Comparison of ENCODE assay signal across 29 cellular contexts in the genomic region with DNA sequence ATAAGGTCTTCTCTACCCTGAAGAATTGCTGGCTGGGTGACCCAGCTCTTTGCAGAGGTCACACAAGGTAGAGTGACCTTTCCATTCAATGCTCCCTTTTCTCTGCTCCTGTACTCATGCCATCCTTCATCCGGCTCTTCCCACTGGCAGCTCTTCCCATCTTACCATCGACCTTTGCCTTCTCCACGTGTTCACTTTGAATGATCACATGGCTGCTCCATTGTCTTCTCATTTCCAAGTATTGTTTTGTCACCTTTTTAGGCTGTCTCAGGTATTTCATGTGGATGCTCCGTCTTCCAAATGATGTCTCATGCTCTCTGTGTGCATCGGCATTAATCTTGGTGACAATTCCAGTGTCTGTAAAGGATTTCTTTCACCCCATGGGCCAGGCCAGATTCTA.
"Had no signal": no experiment of that assay in that cellular context is flagged by ENCODE, and none has a peak within 500 bp of the region (broad histone marks: within the 10 kb centered on the region; RNA-seq: fewer than 3 reads in every experiment).

No MANE protein-coding gene starts in this region.

- H3K36me3 Mint-ChIP-seq: stimulated activated effector memory CD8-positive, alpha-beta T cell treated with anti-CD3 and anti-CD28 coated beads, Interleukin-12 subunit alpha, Interleukin-12 subunit beta, amount 100 ng/mL, for 72 hours; stimulated activated memory B cell treated with anti-CD40 and anti-IgM and Interleukin-4, amounts not matched to agents 10 μg/mL and 1 μg/mL and 100 μg/mL, for 72 hours; stimulated activated naive B cell treated with anti-CD40 and anti-IgM and Interleukin-4, amounts not matched to agents 10 μg/mL and 1 μg/mL and 100 μg/mL, for 72 hours; type B pancreatic cell had no signal

- H3K27me3 ChIP-seq: suprapubic skin, testis, thyroid gland, tibial nerve, transverse colon, upper lobe of left lung, upper lobe of right lung, uterus, vagina had no signal

- FAIRE-seq: urothelium cell line had no signal

- H3K4me1 ChIP-seq: stomach, suprapubic skin, testis, thyroid gland, tibial artery, tibial nerve, transverse colon, upper lobe of left lung, upper lobe of right lung, uterus, vagina had no signal

- H3K9me3 ChIP-seq: testis, thoracic aorta, thyroid gland, upper lobe of left lung, upper lobe of right lung, uterus, vagina had no signal

- H3K4me1 Mint-ChIP-seq: stimulated activated effector memory CD8-positive, alpha-beta T cell treated with anti-CD3 and anti-CD28 coated beads, Interleukin-12 subunit alpha, Interleukin-12 subunit beta, amount 100 ng/mL, for 72 hours; stimulated activated memory B cell treated with anti-CD40 and anti-IgM and Interleukin-4, amounts not matched to agents 10 μg/mL and 1 μg/mL and 100 μg/mL, for 72 hours; stimulated activated naive B cell treated with anti-CD40 and anti-IgM and Interleukin-4, amounts not matched to agents 10 μg/mL and 1 μg/mL and 100 μg/mL, for 72 hours; stimulated activated naive CD8-positive, alpha-beta T cell treated with anti-CD3 and anti-CD28 coated beads, Interleukin-15, amount 100 ng/mL, for 72 hours had no signal

- H3K27ac Mint-ChIP-seq: stimulated activated effector memory CD8-positive, alpha-beta T cell treated with anti-CD3 and anti-CD28 coated beads, Interleukin-12 subunit alpha, Interleukin-12 subunit beta, amount 100 ng/mL, for 72 hours; stimulated activated memory B cell treated with anti-CD40 and anti-IgM and Interleukin-4, amounts not matched to agents 10 μg/mL and 1 μg/mL and 100 μg/mL, for 72 hours; stimulated activated naive B cell treated with anti-CD40 and anti-IgM and Interleukin-4, amounts not matched to agents 10 μg/mL and 1 μg/mL and 100 μg/mL, for 72 hours; stimulated activated naive CD8-positive, alpha-beta T cell treated with anti-CD3 and anti-CD28 coated beads, Interleukin-15, amount 100 ng/mL, for 72 hours; stimulated activated naive CD8-positive, alpha-beta T cell treated with anti-CD3 and anti-CD28 coated beads, Interleukin-15, Interleukin-2, amounts not matched to agents 100 ng/mL and 50 ng/mL, for 24 hours; type B pancreatic cell had no signal

- H3K4me3 ChIP-seq: stomach, suprapubic skin, testis, thoracic aorta, thyroid gland, tibial artery, tibial nerve, transverse colon, upper lobe of left lung, upper lobe of right lung, uterus, vagina had no signal

- H3K4me3 Mint-ChIP-seq: stimulated activated effector memory CD8-positive, alpha-beta T cell treated with anti-CD3 and anti-CD28 coated beads, Interleukin-12 subunit alpha, Interleukin-12 subunit beta, amount 100 ng/mL, for 72 hours; stimulated activated memory B cell treated with anti-CD40 and anti-IgM and Interleukin-4, amounts not matched to agents 10 μg/mL and 1 μg/mL and 100 μg/mL, for 72 hours; stimulated activated naive B cell treated with anti-CD40 and anti-IgM and Interleukin-4, amounts not matched to agents 10 μg/mL and 1 μg/mL and 100 μg/mL, for 72 hours; stimulated activated naive CD8-positive, alpha-beta T cell treated with anti-CD3 and anti-CD28 coated beads, Interleukin-15, amount 100 ng/mL, for 72 hours; stimulated activated naive CD8-positive, alpha-beta T cell treated with anti-CD3 and anti-CD28 coated beads, Interleukin-15, Interleukin-2, amounts not matched to agents 100 ng/mL and 50 ng/mL, for 24 hours; type B pancreatic cell had no signal

- H3K9me3 Mint-ChIP-seq: stimulated activated effector memory CD8-positive, alpha-beta T cell treated with anti-CD3 and anti-CD28 coated beads, Interleukin-12 subunit alpha, Interleukin-12 subunit beta, amount 100 ng/mL, for 72 hours; type B pancreatic cell had no signal

- ATAC-seq: stimulated activated effector memory CD8-positive, alpha-beta T cell treated with anti-CD3 and anti-CD28 coated beads, Interleukin-12 subunit alpha, Interleukin-12 subunit beta, amount 100 ng/mL, for 72 hours; stimulated activated memory B cell treated with anti-CD40 and anti-IgM and Interleukin-4, amounts not matched to agents 10 μg/mL and 1 μg/mL and 100 μg/mL, for 72 hours; stimulated activated naive B cell treated with anti-CD40 and anti-IgM and Interleukin-4, amounts not matched to agents 10 μg/mL and 1 μg/mL and 100 μg/mL, for 72 hours; stimulated activated naive CD8-positive, alpha-beta T cell treated with anti-CD3 and anti-CD28 coated beads, Interleukin-15, amount 100 ng/mL, for 72 hours; stimulated activated naive CD8-positive, alpha-beta T cell treated with anti-CD3 and anti-CD28 coated beads, Interleukin-15, Interleukin-2, amounts not matched to agents 100 U/mL and 50 U/mL, for 24 hours; upper lobe of right lung had no signal

- H3K27ac ChIP-seq: stomach, suprapubic skin, testis, thoracic aorta, thyroid gland, tibial artery, tibial nerve, transverse colon, upper lobe of left lung, upper lobe of right lung, uterus, vagina had no signal

- H3K36me3 ChIP-seq: stomach, suprapubic skin, thoracic aorta, thyroid gland, tibial artery, tibial nerve, transverse colon, upper lobe of left lung, upper lobe of right lung, uterus, vagina had no signal

- DNase-seq: stimulated activated CD4-positive, alpha-beta T cell treated with anti-CD3 and anti-CD28 coated beads, Interleukin-2, amount 100 ng/mL, for 48 hours; stimulated activated CD4-positive, alpha-beta T cell treated with anti-CD3 and anti-CD28 coated beads, Interleukin-4, amount 100 ng/mL, for 1 hour; stimulated activated CD4-positive, alpha-beta T cell treated with anti-CD3 and anti-CD28 coated beads, Interleukin-4, amount 100 ng/mL, for 24 hours; stimulated activated CD4-positive, alpha-beta T cell treated with anti-CD3 and anti-CD28 coated beads, Interleukin-4, amount 100 ng/mL, for 4 hours; stimulated activated CD8-positive, alpha-beta memory T cell treated with anti-CD3 and anti-CD28 coated beads, Interleukin-4, amount 100 ng/mL, for 48 hours; stimulated activated naive B cell treated with anti-CD40 and anti-IgM and Interleukin-4, amounts not matched to agents 10 μg/mL and 1 μg/mL and 100 μg/mL, for 72 hours; stimulated activated naive CD4-positive, alpha-beta T cell; stimulated activated naive CD4-positive, alpha-beta T cell treated with Interleukin-2 at 50 U/mL for 16 hours; stimulated activated naive CD8-positive, alpha-beta T cell treated with anti-CD3 and anti-CD28 coated beads, Interleukin-15, amount 100 ng/mL, for 72 hours; stimulated activated naive CD8-positive, alpha-beta T cell treated with anti-CD3 and anti-CD28 coated beads, Interleukin-15, Interleukin-2, amounts not matched to agents 100 U/mL and 50 U/mL, for 24 hours; stomach; substantia nigra; testis; thyroid gland; tibial artery; transverse colon; trophoblast cell; upper lobe of left lung; upper lobe of right lung; uterus had no signal
